In genomic region chr13:29929062-29929847, GRCh38 we compare ENCODE assay signal across 27 cellular contexts.
"Had no signal": no experiment of that assay in that cellular context is flagged by ENCODE, and none has a peak within 500 bp of the region (broad histone marks: within the 10 kb centered on the region; RNA-seq: fewer than 3 reads in every experiment).

No MANE protein-coding gene starts in this region.

- H3K27me3 ChIP-seq: body of pancreas had no signal

- H3K36me3 Mint-ChIP-seq: activated naive CD4-positive, alpha-beta T cell treated with anti-CD3 and anti-CD28 coated beads, Interleukin-2, amount 50 U/mL, for 24 hours had no signal

- ATAC-seq: activated CD4-positive, CD25-positive, alpha-beta regulatory T cell treated with anti-CD3 and anti-CD28 coated beads, Interleukin-2, amount 50 U/mL, for 24 hours; activated CD8-positive, alpha-beta T cell treated with anti-CD3 and anti-CD28 coated beads for 36 hours; body of pancreas; Panc1; Right ventricle myocardium inferior had no signal

- H3K4me3 Mint-ChIP-seq: activated CD8-positive, alpha-beta T cell treated with anti-CD3 and anti-CD28 coated beads for 36 hours; activated naive CD4-positive, alpha-beta T cell treated with anti-CD3 and anti-CD28 coated beads, Interleukin-2, amount 50 U/mL, for 24 hours; activated T-helper 1 cell treated with anti-CD3 and anti-CD28 coated beads, Interleukin-12 subunit alpha, Interleukin-12 subunit beta, Interleukin-2, Interleukin-4 antibody, amounts not matched to agents 30 ng/mL and 10 ng/mL and 1 ng/mL, durations not matched to agents 14 hours and 24 hours and 36 hours had no signal

- H3K27me3 Mint-ChIP-seq: activated CD8-positive, alpha-beta T cell treated with anti-CD3 and anti-CD28 coated beads for 36 hours; activated naive CD4-positive, alpha-beta T cell treated with anti-CD3 and anti-CD28 coated beads, Interleukin-2, amount 50 U/mL, for 24 hours had no signal

- H3K9me3 Mint-ChIP-seq: activated CD8-positive, alpha-beta T cell treated with anti-CD3 and anti-CD28 coated beads for 36 hours; activated naive CD4-positive, alpha-beta T cell treated with anti-CD3 and anti-CD28 coated beads, Interleukin-2, amount 50 U/mL, for 24 hours; activated T-helper 1 cell treated with anti-CD3 and anti-CD28 coated beads, Interleukin-12 subunit alpha, Interleukin-12 subunit beta, Interleukin-2, Interleukin-4 antibody, amounts not matched to agents 30 ng/mL and 10 ng/mL and 1 ng/mL, durations not matched to agents 14 hours and 24 hours and 36 hours had no signal

- H3K4me3 ChIP-seq: body of pancreas, SK-N-MC had no signal

- DNase-seq: activated CD4-positive, alpha-beta T cell treated with anti-CD3 and anti-CD28 coated beads for 4 hours; activated CD8-positive, alpha-beta memory T cell treated with anti-CD3 and anti-CD28 coated beads, Interleukin-2, amount 50 U/mL, for 4 hours; activated CD8-positive, alpha-beta T cell treated with anti-CD3 and anti-CD28 coated beads for 36 hours; activated effector memory CD4-positive, alpha-beta T cell treated with Interleukin-2 at 50 U/mL for 16 hours; activated naive CD4-positive, alpha-beta T cell; activated T-cell treated with anti-CD3 and anti-CD28 coated beads, Interleukin-2, amount 50 U/mL, for 1 hour; aorta; body of pancreas; central memory CD4-positive, alpha-beta T cell; Karpas-422; MM.1S; NCI-H1105; NCI-H1436; NCI-H1694 treated with DMSO at 0.1 percent for 48 hours; NCI-H2029 treated with DMSO at 0.1 percent for 48 hours; NCI-H510A treated with DMSO at 0.1 percent for 48 hours; NCI-H69; NK-92 treated with Interleukin-12 subunit alpha and Interleukin-12 subunit beta, amount 100 ng/mL, for 24 hours; OCI-M1; RPMI8226 had no signal

- FAIRE-seq: bronchial epithelial cell had no signal

- H3K27ac ChIP-seq: body of pancreas, SK-N-MC had no signal

- H3K27ac Mint-ChIP-seq: activated CD8-positive, alpha-beta T cell treated with anti-CD3 and anti-CD28 coated beads for 36 hours; activated naive CD4-positive, alpha-beta T cell treated with anti-CD3 and anti-CD28 coated beads, Interleukin-2, amount 50 U/mL, for 24 hours; activated T-helper 1 cell treated with anti-CD3 and anti-CD28 coated beads, Interleukin-12 subunit alpha, Interleukin-12 subunit beta, Interleukin-2, Interleukin-4 antibody, amounts not matched to agents 30 ng/mL and 10 ng/mL and 1 ng/mL, durations not matched to agents 14 hours and 24 hours and 36 hours had no signal

- H3K9me3 ChIP-seq: body of pancreas had no signal
